ENCODE assay signal across 19 cellular contexts in the genomic region with DNA sequence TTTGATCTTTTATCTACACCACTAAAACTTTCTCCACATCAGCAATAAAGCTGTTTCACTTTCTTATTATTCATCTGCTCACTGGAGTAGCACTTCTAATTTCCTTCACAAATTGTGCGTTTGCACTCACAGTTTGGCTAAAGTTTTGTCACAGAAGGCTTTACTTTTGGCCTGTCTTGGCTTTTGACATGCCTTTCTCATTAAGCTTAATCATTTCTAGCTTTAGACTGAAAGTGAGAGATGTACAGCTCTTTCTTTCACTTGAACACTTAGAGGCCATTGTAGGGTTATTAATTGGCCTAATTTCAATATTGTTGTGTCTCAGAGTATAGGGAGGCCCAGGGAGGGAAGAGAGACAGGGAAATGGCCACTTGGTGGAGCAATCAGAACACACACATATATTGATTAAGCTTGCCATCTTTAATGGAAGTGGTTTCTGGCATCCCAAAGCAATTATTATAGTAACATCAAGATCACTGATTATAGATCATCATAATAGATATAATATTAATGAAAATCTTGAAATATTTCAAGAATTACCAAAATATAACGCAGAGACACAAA.
DNase-seq lines count a peak whose midpoint lies in the region; ATAC-seq and TF ChIP-seq lines count a peak whose summit lies in the region.
"Had no signal": no experiment of that assay in that cellular context is flagged by ENCODE, and none has a peak within 500 bp of the region (broad histone marks: within the 10 kb centered on the region; RNA-seq: fewer than 3 reads in every experiment).

No MANE protein-coding gene starts in this region.

- POLR2A ChIA-PET in MCF 10A (lab: Yijun Ruan, JAX) (no interaction called here), PC-3 (lab: Charles Lee; ENCODE audit: unreplicated experiment) (interaction anchor here (0.5 to 0.6 kb wide), 2 partner anchors 23 to 84 kb away, joined by 3 read pairs; no protein-coding TSS in a partner anchor)

- H3K36me3 Mint-ChIP-seq in MCF 10A (ENCODE audit: insufficient read depth, unreplicated experiment) (no peaks in the 10 kb centered on the region), endodermal cell (ENCODE audit: low read depth) (no peaks in the 10 kb centered on the region)
- H3K36me3 Mint-ChIP-seq: memory B cell; naive thymus-derived CD4-positive, alpha-beta T cell; stimulated activated memory B cell treated with anti-CD40 and anti-IgM and Interleukin-4, amounts not matched to agents 10 μg/mL and 1 μg/mL and 100 μg/mL, for 72 hours had no signal

- H3K27me3 Mint-ChIP-seq in MCF 10A (ENCODE audit: insufficient read depth, unreplicated experiment) (peaks cover 4% of the 10 kb centered on the region), endodermal cell (ENCODE audit: insufficient read depth) (no peaks in the 10 kb centered on the region)
- H3K27me3 Mint-ChIP-seq: memory B cell; naive thymus-derived CD4-positive, alpha-beta T cell; stimulated activated memory B cell treated with anti-CD40 and anti-IgM and Interleukin-4, amounts not matched to agents 10 μg/mL and 1 μg/mL and 100 μg/mL, for 72 hours had no signal

- TF ChIP-seq CTCF in MCF 10A (IDR thresholded peaks at IDR 0.05; ENCODE audit: unreplicated experiment) (no peak), mammary epithelial cell (conservative IDR thresholded peaks at IDR 0.05 in 1 of 2, IDR thresholded peaks at IDR 0.05 in 1 of 2; ENCODE audit: extremely low read depth in 1 of 2, insufficient read depth in 1 of 2, low read depth in 1 of 2, low read length in 2 of 2) (peak in 1 of 2 donors; percentile 11), PC-3 (conservative IDR thresholded peaks at IDR 0.05; ENCODE audit: low read depth, low read length) (peak; percentile 48; the same call in 1 of the 2 replicates), endodermal cell (conservative IDR thresholded peaks at IDR 0.05) (peak; percentile 47), spleen (IDR thresholded peaks at IDR 0.05 in 8 of 11, conservative IDR thresholded peaks at IDR 0.05 in 3 of 11) (no peak)

- H3K79me2 ChIP-seq in mammary epithelial cell (ENCODE audit: insufficient read depth, low read length), result no peaks in the 10 kb centered on the region
- no peaks in the 10 kb centered on the region for H3K79me2 ChIP-seq in PC-3 (ENCODE audit: low read length)
- H3K79me2 ChIP-seq: parathyroid adenoma had no signal

- no peaks in the 10 kb centered on the region for H3K9me2 ChIP-seq in PC-3 (replicated peaks; ENCODE audit: low read length)

- no peak for TF ChIP-seq POLR2A in spleen (IDR thresholded peaks at IDR 0.05)

- in situ Hi-C loops in mammary epithelial cell (cut with MboI; ENCODE audit: low sequenced_read_pairs in 2 of 2), result no loop called here

- H3K4me3 Mint-ChIP-seq in MCF 10A (ENCODE audit: unreplicated experiment) (no peak overlapping the region), endodermal cell (no peak overlapping the region)
- H3K4me3 Mint-ChIP-seq: memory B cell; naive thymus-derived CD4-positive, alpha-beta T cell; stimulated activated memory B cell treated with anti-CD40 and anti-IgM and Interleukin-4, amounts not matched to agents 10 μg/mL and 1 μg/mL and 100 μg/mL, for 72 hours had no signal

- H3K27ac Mint-ChIP-seq in MCF 10A (ENCODE audit: low read depth, unreplicated experiment) (no peak overlapping the region), endodermal cell (no peak overlapping the region)
- H3K27ac Mint-ChIP-seq: memory B cell; naive thymus-derived CD4-positive, alpha-beta T cell; stimulated activated memory B cell treated with anti-CD40 and anti-IgM and Interleukin-4, amounts not matched to agents 10 μg/mL and 1 μg/mL and 100 μg/mL, for 72 hours had no signal

- H3K27ac ChIP-seq in mammary epithelial cell (ENCODE audit: insufficient read depth, low read depth, low read length) (no peak overlapping the region), PC-3 (ENCODE audit: low read length) (no peak overlapping the region), endodermal cell (ENCODE audit: low read depth, low read length) (no peak overlapping the region), spleen (no peak overlapping the region)
- H3K27ac ChIP-seq: parathyroid adenoma, sigmoid colon, thoracic aorta had no signal

- H3K36me3 ChIP-seq in mammary epithelial cell (ENCODE audit: insufficient read depth, low read length) (no peaks in the 10 kb centered on the region), PC-3 (ENCODE audit: low read depth, low read length) (no peaks in the 10 kb centered on the region), endodermal cell (ENCODE audit: control insufficient read depth, insufficient read depth, low read length) (no peaks in the 10 kb centered on the region), spleen (no peaks in the 10 kb centered on the region)
- H3K36me3 ChIP-seq: sigmoid colon, thoracic aorta had no signal

- DNase-seq in MCF 10A (ENCODE audit: unreplicated experiment) (peak; percentile 6), mammary epithelial cell (no peak), PC-3 (peak; percentile 22), endodermal cell (no peak), spleen (no peak), HuH-7 (ENCODE audit: low spot score) (no peak), T-helper 1 cell (no peak)
- DNase-seq: activated naive CD4-positive, alpha-beta T cell treated with Interleukin-2 at 50 U/mL for 16 hours; kidney glomerular epithelial cell; naive thymus-derived CD4-positive, alpha-beta T cell; NCI-H187; NCI-H226; NK-92 treated with Interleukin-12 subunit alpha and Interleukin-12 subunit beta, amount 100 ng/mL, for 24 hours; sigmoid colon had no signal

- H3K4me2 ChIP-seq in mammary epithelial cell (ENCODE audit: insufficient read depth, low read depth, low read length), result no peak overlapping the region
- no peak overlapping the region for H3K4me2 ChIP-seq in PC-3 (ENCODE audit: low read length)

- H3K9me3 ChIP-seq in mammary epithelial cell (replicated peaks; ENCODE audit: insufficient read depth, low read length) (no peaks in the 10 kb centered on the region), PC-3 (ENCODE audit: low read length) (no peaks in the 10 kb centered on the region), endodermal cell (ENCODE audit: control insufficient read depth, low read length) (no peaks in the 10 kb centered on the region), spleen (no peaks in the 10 kb centered on the region)
- H3K9me3 ChIP-seq: sigmoid colon, thoracic aorta had no signal

- no peak overlapping the region for H3K9ac ChIP-seq in mammary epithelial cell (ENCODE audit: insufficient read depth, low read length)
- no peak overlapping the region for H3K9ac ChIP-seq in PC-3 (ENCODE audit: low read length)
- no peak overlapping the region for H3K9ac ChIP-seq in endodermal cell (ENCODE audit: extremely low read depth, low read length, poor library complexity, severe bottlenecking)
- H3K9ac ChIP-seq: parathyroid adenoma had no signal

- H3K4me1 ChIP-seq in mammary epithelial cell (ENCODE audit: insufficient read depth, low read length), result no peaks in the 10 kb centered on the region
- no peaks in the 10 kb centered on the region for H3K4me1 ChIP-seq in PC-3 (ENCODE audit: insufficient read depth, low read length)
- no peaks in the 10 kb centered on the region for H3K4me1 ChIP-seq in endodermal cell (ENCODE audit: control insufficient read depth, insufficient read depth, low read length)
- H3K4me1 ChIP-seq in spleen, result no peaks in the 10 kb centered on the region
- H3K4me1 ChIP-seq: parathyroid adenoma, sigmoid colon had no signal

- peak; percentile 46; the same call in 1 of the 2 replicates for ATAC-seq in PC-3
- ATAC-seq in GM19328 (IDR thresholded peaks at IDR 0.05; ENCODE audit: unreplicated experiment), result no peak
- ATAC-seq: naive thymus-derived CD4-positive, alpha-beta T cell; stimulated activated memory B cell treated with anti-CD40 and anti-IgM and Interleukin-4, amounts not matched to agents 10 μg/mL and 1 μg/mL and 100 μg/mL, for 72 hours had no signal

- H3K9me3 Mint-ChIP-seq in MCF 10A (ENCODE audit: unreplicated experiment), result no peaks in the 10 kb centered on the region
- H3K9me3 Mint-ChIP-seq in endodermal cell, result no peaks in the 10 kb centered on the region
- H3K9me3 Mint-ChIP-seq: stimulated activated memory B cell treated with anti-CD40 and anti-IgM and Interleukin-4, amounts not matched to agents 10 μg/mL and 1 μg/mL and 100 μg/mL, for 72 hours had no signal

- H2AFZ ChIP-seq in mammary epithelial cell (ENCODE audit: low read depth, low read length), result no peak overlapping the region
- no peak overlapping the region for H2AFZ ChIP-seq in PC-3 (ENCODE audit: low read length)
- H2AFZ ChIP-seq: parathyroid adenoma had no signal

- H3K27me3 ChIP-seq in mammary epithelial cell (ENCODE audit: insufficient read depth, low read length) (no peaks in the 10 kb centered on the region), PC-3 (ENCODE audit: low read length) (no peaks in the 10 kb centered on the region), endodermal cell (ENCODE audit: control insufficient read depth, insufficient read depth, low read length, poor library complexity, severe bottlenecking) (no peaks in the 10 kb centered on the region), spleen (replicated peaks in 1 of 7) (no peaks in the 10 kb centered on the region)
- H3K27me3 ChIP-seq: sigmoid colon had no signal

- BruUV-seq in MCF 10A (replicated peaks; lab: Mats Ljungman, UMichigan) (no TSS peak), mammary epithelial cell (replicated peaks; lab: Mats Ljungman, UMichigan) (no TSS peak), PC-3 (replicated peaks; lab: Mats Ljungman, UMichigan) (no TSS peak)

- CTCF ChIA-PET in MCF 10A (lab: Yijun Ruan, JAX), result interaction anchor here (0.7 kb wide), 1 partner anchor 195 kb away, joined by 3 read pairs; no protein-coding TSS in a partner anchor
- CTCF ChIA-PET in mammary epithelial cell (lab: Charles Lee; ENCODE audit: low non-redundant PET), result no interaction called here
- CTCF ChIA-PET in PC-3 (lab: Charles Lee), result no interaction called here

- H4K20me1 ChIP-seq in mammary epithelial cell (ENCODE audit: insufficient read depth, low read length) (no peaks in the 10 kb centered on the region), PC-3 (ENCODE audit: low read length) (no peaks in the 10 kb centered on the region)

- H3K4me3 ChIP-seq in mammary epithelial cell (replicated peaks in 1 of 3; ENCODE audit: insufficient read depth in 1 of 3, low read depth in 2 of 3, low read length in 3 of 3), result no peak overlapping the region
- H3K4me3 ChIP-seq in PC-3 (ENCODE audit: low read length), result no peak overlapping the region
- H3K4me3 ChIP-seq in endodermal cell (ENCODE audit: low read length), result no peak overlapping the region
- H3K4me3 ChIP-seq in spleen, result no peak overlapping the region
- H3K4me3 ChIP-seq: sigmoid colon, thoracic aorta had no signal

- dilution Hi-C loops in mammary epithelial cell (cut with HindIII; ENCODE audit: low sequenced_read_pairs), result no loop called here

- H3F3A ChIP-seq in PC-3 (ENCODE audit: low read length, unreplicated experiment), result no peaks in the 10 kb centered on the region

- no peaks in the 10 kb centered on the region for H3K4me1 Mint-ChIP-seq in MCF 10A (ENCODE audit: insufficient read depth, unreplicated experiment)
- peaks cover 3% of the 10 kb centered on the region for H3K4me1 Mint-ChIP-seq in endodermal cell
- H3K4me1 Mint-ChIP-seq: memory B cell; naive thymus-derived CD4-positive, alpha-beta T cell; stimulated activated memory B cell treated with anti-CD40 and anti-IgM and Interleukin-4, amounts not matched to agents 10 μg/mL and 1 μg/mL and 100 μg/mL, for 72 hours had no signal

- intact Hi-C loops in MCF 10A (cut with micrococcal nuclease) (loop anchor here (1.0 kb wide), 1 partner anchor 980 kb away; no protein-coding TSS in a partner anchor), mammary epithelial cell (cut with micrococcal nuclease) (loop anchor here (1.0 kb wide), 1 partner anchor 1214 kb away; no protein-coding TSS in a partner anchor), PC-3 (cut with micrococcal nuclease) (no loop called here), spleen (cut with DNase I; ENCODE audit: low total_unique reads) (no loop called here)

- WGBS in mammary epithelial cell (ENCODE audit: low coverage, missing lambda C conversion rate), result 87% methylated on average over 2 of the region's 2 CpGs
- WGBS in endodermal cell (ENCODE audit: insufficient coverage in 1 of 2, insufficient read length in 1 of 2), 2 experiments, result 77% methylated on average over 2 of the region's 2 CpGs; no CpG with 5 or more reads in 1 of the 2 experiments
- 70 to 84% (median 77%) methylated on average over 2 of the region's 2 CpGs for WGBS in spleen, 5 donors

Comparison
In these comparisons a context has a peak if more than half of its experiments do, and no peak if none do; other contexts are left out.
1. DNase-seq: peak in MCF 10A (single experiment) and PC-3 (single experiment); none in mammary epithelial cell (single experiment), endodermal cell (single experiment), spleen (single experiment), HuH-7 (single experiment) and T-helper 1 cell (0 of 5).
2. CTCF ChIP-seq: peak in PC-3 (single experiment) and endodermal cell (single experiment); none in MCF 10A (single experiment) and spleen (0 of 11).
3. intact Hi-C loops: an anchor here in MCF 10A (1.0 kb wide) and mammary epithelial cell (1.0 kb wide); none called in PC-3 and spleen.